Comparison of ENCODE assay signal across 1 cellular context in the genomic region with DNA sequence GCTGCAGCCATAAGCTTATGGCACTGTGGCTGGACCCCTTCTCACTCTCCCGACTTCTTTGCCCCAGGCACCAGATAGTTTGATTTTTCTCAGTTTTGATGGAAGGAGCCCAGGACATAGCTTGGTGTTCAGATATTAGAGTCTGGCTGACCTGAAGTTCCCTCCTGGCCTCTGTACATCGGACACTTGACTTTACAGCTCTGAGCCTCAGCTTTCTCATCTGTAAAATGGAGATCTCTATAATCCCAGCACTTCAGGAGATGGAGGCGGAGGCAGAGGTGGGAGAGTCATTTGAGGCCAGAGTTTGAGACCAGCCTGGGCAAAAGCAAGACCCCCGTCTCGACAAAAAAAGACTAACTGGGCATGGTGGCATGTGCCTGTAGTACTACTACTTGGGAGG.
TF ChIP-seq lines count a peak whose summit lies in the region.

No MANE protein-coding gene starts in this region.

TF ChIP-seq in endothelial cell of umbilical vein, 7 proteins besides CTCF, POLR2A, EP300 and RAD21:
- no peak for TF ChIP-seq GATA2 (IDR thresholded peaks at IDR 0.05; ENCODE audit: insufficient read depth, insufficient read length, low read depth, low read length)
- TF ChIP-seq JUN (IDR thresholded peaks at IDR 0.05; ENCODE audit: borderline replicate concordance, insufficient read depth, insufficient read length, low read depth) = no peak
- no peak for TF ChIP-seq FOS (IDR thresholded peaks at IDR 0.05; ENCODE audit: borderline replicate concordance, insufficient read depth, low read length)
- TF ChIP-seq EZH2 (IDR thresholded peaks at IDR 0.05; ENCODE audit: borderline replicate concordance, low read depth, low read length, severe bottlenecking) = no peak
- TF ChIP-seq MYC (IDR thresholded peaks at IDR 0.05; ENCODE audit: low read depth, low read length) = no peak
- TF ChIP-seq POLR2AphosphoS5 (IDR thresholded peaks at IDR 0.05; ENCODE audit: insufficient read depth, low read depth, low read length) = no peak
- TF ChIP-seq, protein P1, sequence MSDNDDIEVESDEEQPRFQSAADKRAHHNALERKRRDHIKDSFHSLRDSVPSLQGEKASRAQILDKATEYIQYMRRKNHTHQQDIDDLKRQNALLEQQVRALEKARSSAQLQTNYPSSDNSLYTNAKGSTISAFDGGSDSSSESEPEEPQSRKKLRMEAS (IDR thresholded peaks at IDR 0.05; ENCODE audit: insufficient read depth, insufficient read length) = no peak
